Comparison of ENCODE assay signal across 11 cellular contexts in the genomic region with DNA sequence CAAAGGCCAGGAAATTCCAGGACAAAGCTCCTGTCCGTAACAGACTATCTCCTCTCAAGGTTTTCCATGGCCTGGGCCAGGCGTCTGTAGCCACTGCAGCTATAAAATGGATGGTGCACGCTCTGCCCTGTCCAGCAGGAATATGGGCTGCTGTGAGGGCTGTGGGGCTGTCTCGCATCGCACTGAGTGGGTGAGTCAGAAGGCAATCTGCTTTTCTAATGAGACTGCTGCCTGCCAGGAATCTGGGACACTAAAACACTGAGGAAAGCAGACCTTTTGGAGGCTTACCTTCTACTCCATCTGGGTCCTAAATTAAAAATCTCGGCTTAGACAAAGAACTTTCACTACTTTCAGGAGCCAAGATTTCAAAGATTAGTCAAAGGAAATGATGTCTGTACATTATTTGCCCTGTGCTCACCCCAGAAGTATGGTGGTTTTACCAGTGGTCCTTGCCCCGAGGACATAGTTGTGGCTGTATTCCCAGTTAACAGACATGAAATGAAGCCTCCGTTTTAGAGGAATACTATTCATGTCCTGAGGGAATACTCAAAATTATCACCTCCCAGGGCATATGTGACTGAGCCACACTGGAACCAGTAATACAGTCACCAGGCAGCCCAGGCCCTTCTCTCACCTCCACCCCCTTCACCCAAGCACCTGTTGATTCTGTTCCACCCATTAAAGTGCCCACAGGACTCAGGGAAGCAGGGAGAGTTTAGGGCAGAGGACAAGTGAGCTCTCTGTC. TPM values are rescaled to one million over a fixed set of nuclear protein-coding genes. Genes with fewer than 3 reads are reported as not detected.
DNase-seq lines count a peak whose midpoint lies in the region; ATAC-seq and TF ChIP-seq lines count a peak whose summit lies in the region.
"Had no signal": no experiment of that assay in that cellular context is flagged by ENCODE, and none has a peak within 500 bp of the region (broad histone marks: within the 10 kb centered on the region; RNA-seq: fewer than 3 reads in every experiment).

No MANE protein-coding gene starts in this region.

- ATAC-seq in naive thymus-derived CD4-positive, alpha-beta T cell = no peak
- ATAC-seq in GM21423 (IDR thresholded peaks at IDR 0.05; ENCODE audit: unreplicated experiment) (no peak), HG03196 (IDR thresholded peaks at IDR 0.05; ENCODE audit: unreplicated experiment) (no peak)

- peaks cover 4 to 23% of the 10 kb centered on the region in 2 donors for H3K4me1 ChIP-seq in naive thymus-derived CD4-positive, alpha-beta T cell (ENCODE audit: control insufficient read depth in 2 of 2, insufficient read depth in 2 of 2, low read length in 2 of 2)

- no peak overlapping the region for H3K27ac ChIP-seq in naive thymus-derived CD4-positive, alpha-beta T cell (ENCODE audit: low read depth, low read length)

- H3K9me3 ChIP-seq in naive thymus-derived CD4-positive, alpha-beta T cell (ENCODE audit: control insufficient read depth in 2 of 3, low read length in 3 of 3) = no peaks in the 10 kb centered on the region

- DNase-seq in AG10803 (ENCODE audit: low read depth) (peak; percentile 81), RPMI7951 (ENCODE audit: low read depth) (peak; percentile 86), fibroblast of peridontal ligament (ENCODE audit: extremely low read depth) (peak; percentile 71), SK-N-DZ (ENCODE audit: low spot score) (no peak)
- DNase-seq in naive thymus-derived CD4-positive, alpha-beta T cell = no peak
- DNase-seq in stimulated activated CD4-positive, alpha-beta T cell treated with anti-CD3 and anti-CD28 coated beads, Interleukin-4, amount 100 ng/mL, for 4 hours = no peak
- DNase-seq: activated CD4-positive, alpha-beta memory T cell treated with anti-CD3 and anti-CD28 coated beads, Interleukin-2, amount 10 ng/mL, durations not matched to agents 7 days and 5 days; DMS153; NCI-H2029 had no signal

- peaks cover 0 to 26% (median 6%) of the 10 kb centered on the region in 5 donors for H3K36me3 Mint-ChIP-seq in naive thymus-derived CD4-positive, alpha-beta T cell

- peak overlapping the region in 1 of 10 donors; percentile 5 for H3K4me3 Mint-ChIP-seq in naive thymus-derived CD4-positive, alpha-beta T cell
- H3K4me3 Mint-ChIP-seq: activated CD4-positive, alpha-beta memory T cell treated with anti-CD3 and anti-CD28 coated beads, Interleukin-2, amount 10 ng/mL, durations not matched to agents 7 days and 5 days had no signal

- POLR2A ChIA-PET in naive thymus-derived CD4-positive, alpha-beta T cell (lab: Charles Lee) = no interaction called here

- TF ChIP-seq CTCF in AG10803 (conservative IDR thresholded peaks at IDR 0.05; ENCODE audit: low read length) = 0 out of 2 replicates have a peak, but pooled peaks have one; percentile 2

- H3K36me3 ChIP-seq in naive thymus-derived CD4-positive, alpha-beta T cell (ENCODE audit: control insufficient read depth in 2 of 3, insufficient read depth in 3 of 3, low read length in 3 of 3) = no peaks in the 10 kb centered on the region

- H3K27me3 ChIP-seq in naive thymus-derived CD4-positive, alpha-beta T cell (ENCODE audit: control insufficient read depth in 2 of 2, insufficient read depth in 2 of 2, low read length in 2 of 2) = no peaks in the 10 kb centered on the region

- peaks cover 18 to 56% (median 42%) of the 10 kb centered on the region in 7 donors for H3K4me1 Mint-ChIP-seq in naive thymus-derived CD4-positive, alpha-beta T cell

- H3K4me3 ChIP-seq in AG10803 (ENCODE audit: low read length) = no peak overlapping the region
- no peak overlapping the region for H3K4me3 ChIP-seq in naive thymus-derived CD4-positive, alpha-beta T cell (ENCODE audit: low read length)

- no peaks in the 10 kb centered on the region for H3K27me3 Mint-ChIP-seq in naive thymus-derived CD4-positive, alpha-beta T cell
- H3K27me3 Mint-ChIP-seq: activated CD4-positive, alpha-beta memory T cell treated with anti-CD3 and anti-CD28 coated beads, Interleukin-2, amount 10 ng/mL, durations not matched to agents 7 days and 5 days had no signal

- H3K9me3 Mint-ChIP-seq in naive thymus-derived CD4-positive, alpha-beta T cell = no peaks in the 10 kb centered on the region
- H3K9me3 Mint-ChIP-seq: activated CD4-positive, alpha-beta memory T cell treated with anti-CD3 and anti-CD28 coated beads, Interleukin-2, amount 10 ng/mL, durations not matched to agents 7 days and 5 days had no signal

- intact Hi-C loops in naive thymus-derived CD4-positive, alpha-beta T cell (cut with micrococcal nuclease) = no loop called here

- H3K27ac Mint-ChIP-seq in naive thymus-derived CD4-positive, alpha-beta T cell = peak overlapping the region in 6 of 9 donors; percentile 18 to 70 (median 40)

- CTCF ChIA-PET in naive thymus-derived CD4-positive, alpha-beta T cell (lab: Charles Lee) = interaction anchor here (14.4 kb wide), 1 partner anchor 103 kb away, joined by 262 read pairs; the partner anchor contains the start of gene HBEGF

RNA-seq across cellular contexts. Expression of gene PFDN1, which starts 56.4 kb away (rescaled TPM):
- total RNA-seq in RPMI7951 (2014; rRNA removed; shearing (Covaris generic)) = 86.1 and 114 TPM in 2 replicates
- total RNA-seq in naive thymus-derived CD4-positive, alpha-beta T cell = 10 to 100 TPM; 24.8 to 52.7 (median 28.2) TPM
- 100 to 1,000 TPM; 126 to 139 TPM for polyA plus RNA-seq in naive thymus-derived CD4-positive, alpha-beta T cell
- 95.2 and 109 TPM in 2 replicates for polyA plus RNA-seq in SK-N-DZ (2014; cell fraction: cytosol; rRNA removed)
- polyA plus RNA-seq in SK-N-DZ (2014; cell fraction: nucleus; rRNA removed) = 47.4 and 63.7 TPM in 2 replicates

Comparison
In these comparisons a context has a peak if more than half of its experiments do, and no peak if none do; other contexts are left out.
1. DNase-seq: peak in AG10803 (single experiment), RPMI7951 (single experiment) and fibroblast of peridontal ligament (single experiment); none in naive thymus-derived CD4-positive, alpha-beta T cell (0 of 9), SK-N-DZ (single experiment) and stimulated activated CD4-positive, alpha-beta T cell treated with anti-CD3 and anti-CD28 coated beads, Interleukin-4, amount 100 ng/mL, for 4 hours (0 of 2).